8 cellular contexts compared by ENCODE assay signal in genomic region chr2:113965644-113966043, GRCh38.
DNase-seq lines count a peak whose midpoint lies in the region; ATAC-seq, FAIRE-seq and TF ChIP-seq lines count a peak whose summit lies in the region.

No MANE protein-coding gene starts in this region.

- no peak overlapping the region for H3K4me3 Mint-ChIP-seq in neural crest cell

- H3K4me2 ChIP-seq in PC-9 (no peak overlapping the region), H1 (ENCODE audit: insufficient read depth in 1 of 2, low read depth in 2 of 2, low read length in 2 of 2) (no peak overlapping the region)

- no peaks in the 10 kb centered on the region for H3K27me3 ChIP-seq in PC-9 (ENCODE audit: insufficient read depth, low read depth)
- H3K27me3 ChIP-seq in H1 (replicated peaks in 1 of 4; ENCODE audit: control insufficient read depth in 3 of 4, extremely low read depth in 1 of 4, insufficient read depth in 3 of 4, low read length in 3 of 4), result peaks cover 0 to 1% (median 0%) of the 10 kb centered on the region in 4 experiments; a peak in 1 of 7 replicates

- H2AFZ ChIP-seq in PC-9 (no peak overlapping the region), H1 (ENCODE audit: low read length) (no peak overlapping the region)

- H4K20me1 ChIP-seq in PC-9 (ENCODE audit: insufficient read depth) (no peaks in the 10 kb centered on the region), H1 (replicated peaks in 1 of 2; ENCODE audit: control insufficient read depth in 1 of 2, insufficient read depth in 2 of 2, low read length in 2 of 2) (no peaks in the 10 kb centered on the region)

- no peak overlapping the region for H3K18ac ChIP-seq in H1 (ENCODE audit: extremely low read depth, low read length)

- H3K9me3 Mint-ChIP-seq in neural crest cell, result no peaks in the 10 kb centered on the region

- no peak overlapping the region for H3K27ac Mint-ChIP-seq in neural crest cell (ENCODE audit: unreplicated experiment)

- H4K91ac ChIP-seq in H1 (replicated peaks; ENCODE audit: insufficient read length, low read length), result no peak overlapping the region

- no peak overlapping the region for H2BK12ac ChIP-seq in H1 (ENCODE audit: low read depth, low read length)

- intact Hi-C loops in PC-9 (cut with micrococcal nuclease; ENCODE audit: unreplicated experiment), result no loop called here

- POLR2A ChIA-PET in PC-9 (lab: Charles Lee; ENCODE audit: unreplicated experiment), result interaction anchor here (0.5 kb wide), 1 partner anchor 206 kb away, joined by 6 read pairs; no protein-coding TSS in a partner anchor
- POLR2A ChIA-PET in H1 (lab: Charles Lee; ENCODE audit: partially characterized antibody), result no interaction called here

- no peak overlapping the region for H3K4ac ChIP-seq in H1 (replicated peaks; ENCODE audit: insufficient read length, low read depth, low read length)

- 6% methylated on average over 1 of the region's 1 CpG; no CpG with 5 or more reads in 1 of the 2 experiments for WGBS in H1 (ENCODE audit: extremely low coverage in 1 of 2, insufficient coverage in 1 of 2, insufficient read length in 1 of 2, insufficient replicate concordance in 2 of 2, low coverage in 1 of 2, low lambda C conversion rate in 2 of 2, missing lambda C conversion rate in 1 of 2), 2 experiments

- TF ChIP-seq EP300 in H1 (IDR thresholded peaks at IDR 0.05; ENCODE audit: borderline replicate concordance in 1 of 2, low read depth in 2 of 2, low read length in 2 of 2), result no peak

- no peak overlapping the region for H3K14ac ChIP-seq in H1 (ENCODE audit: insufficient read length)

- H3K4me3 ChIP-seq in PC-9 (no peak overlapping the region), H1 (ENCODE audit: extremely low read depth in 1 of 4, insufficient read depth in 2 of 4, low read depth in 3 of 4, low read length in 4 of 4) (no peak overlapping the region)

- H3K4me1 ChIP-seq in PC-9 (replicated peaks; ENCODE audit: insufficient read depth) (peaks cover 21% of the 10 kb centered on the region), H1 (replicated peaks in 1 of 4; ENCODE audit: control insufficient read depth in 3 of 4, insufficient read depth in 4 of 4, low read length in 3 of 4) (no peaks in the 10 kb centered on the region)

- H3K4me1 Mint-ChIP-seq in neural crest cell, result peaks cover 8% of the 10 kb centered on the region

- H2BK20ac ChIP-seq in H1 (ENCODE audit: low read length), result no peak overlapping the region

- H3K23ac ChIP-seq in H1 (ENCODE audit: insufficient read length), result no peak overlapping the region

- no peak overlapping the region for H4K5ac ChIP-seq in H1 (ENCODE audit: insufficient read length, low read depth, low read length)

- no TSS peak for BruUV-seq in PC-9 (replicated peaks; lab: Mats Ljungman, UMichigan)

- H3K36me3 Mint-ChIP-seq in neural crest cell (ENCODE audit: low read depth), result no peaks in the 10 kb centered on the region

- H2BK120ac ChIP-seq in H1 (replicated peaks; ENCODE audit: low read depth, low read length), result no peak overlapping the region

- H3K27me3 Mint-ChIP-seq in neural crest cell (ENCODE audit: low read depth), result no peaks in the 10 kb centered on the region

- H2BK15ac ChIP-seq in H1 (ENCODE audit: low read length), result no peak overlapping the region

- no peaks in the 10 kb centered on the region for H3K36me3 ChIP-seq in PC-9 (ENCODE audit: low read depth)
- no peaks in the 10 kb centered on the region for H3K36me3 ChIP-seq in H1 (ENCODE audit: control insufficient read depth in 2 of 4, insufficient read depth in 4 of 4, low read length in 3 of 4)

- no peak for TF ChIP-seq POLR2A in H1 (IDR thresholded peaks at IDR 0.05; ENCODE audit: control extremely low read depth in 1 of 2, low read depth in 2 of 2, low read length in 2 of 2)

- H3K27ac ChIP-seq in PC-9, result no peak overlapping the region
- no peak overlapping the region for H3K27ac ChIP-seq in H1 (ENCODE audit: low read depth, low read length)

- ATAC-seq in GM19467 (IDR thresholded peaks at IDR 0.05; ENCODE audit: unreplicated experiment) (peak; percentile 70), HG03439 (IDR thresholded peaks at IDR 0.05; ENCODE audit: unreplicated experiment) (peak; percentile 74)

- H2AK5ac ChIP-seq in H1 (ENCODE audit: low read depth, low read length), result no peak overlapping the region

- H4K8ac ChIP-seq in H1 (ENCODE audit: extremely low read depth, insufficient read depth, low read length), result no peak overlapping the region

- peaks cover 20% of the 10 kb centered on the region; the same call in 1 of the 2 replicates for H3F3A ChIP-seq in PC-9 (ENCODE audit: insufficient read depth, low read depth)

- DNase-seq in SIG-M5 treated with dmso at 0.1 percent for 504 hours (lab: John Stamatoyannopoulos, UW; ENCODE audit: unreplicated experiment) (peak; percentile 34), SIG-M5 (lab: John Stamatoyannopoulos, UW) (no peak), PC-9 (no peak), H1 (ENCODE audit: low read depth in 1 of 2, low spot score in 2 of 2) (peak in 1 of 2 experiments; percentile 48), neural crest cell (ENCODE audit: low read depth, low spot score) (peak; percentile 30), HK-2 (ENCODE audit: unreplicated experiment) (no peak)

- H3K9ac ChIP-seq in H1 (replicated peaks in 1 of 4; ENCODE audit: extremely low read depth in 1 of 4, low read depth in 3 of 4, low read length in 3 of 4), result no peak overlapping the region

- peak; percentile 55; the same call in 1 of the 2 replicates for TF ChIP-seq CTCF in PC-9 (conservative IDR thresholded peaks at IDR 0.05)
- TF ChIP-seq CTCF in H1 (IDR thresholded peaks at IDR 0.05; ENCODE audit: control extremely low read depth in 1 of 3, insufficient read depth in 1 of 3, low read depth in 1 of 3, low read length in 3 of 3), result peak; percentile 18 to 79 (median 64)
- TF ChIP-seq CTCF in neural crest cell (conservative IDR thresholded peaks at IDR 0.05), result peak; percentile 67

- H2BK5ac ChIP-seq in H1 (ENCODE audit: low read depth, low read length), result no peak overlapping the region

- FAIRE-seq in H1 (lab: Jason Lieb, UNC), result peak; percentile 97

- no peaks in the 10 kb centered on the region for H3K23me2 ChIP-seq in H1 (ENCODE audit: low read depth, low read length)

- no peak overlapping the region for H3K56ac ChIP-seq in H1 (replicated peaks; ENCODE audit: insufficient read length, low read depth, low read length)

- no peaks in the 10 kb centered on the region for H3K79me1 ChIP-seq in H1 (ENCODE audit: low read depth, low read length)

- CTCF ChIA-PET in PC-9 (lab: Charles Lee), result no interaction called here
- CTCF ChIA-PET in H1 (lab: Charles Lee; ENCODE audit: partially characterized antibody), result interaction anchor here (0.6 to 2.9 kb wide), 23 partner anchors 9 to 586 kb away, joined by 3 to 18 read pairs (median 4); no protein-coding TSS in a partner anchor

- no peaks in the 10 kb centered on the region for H3K9me2 ChIP-seq in PC-9 (ENCODE audit: insufficient read depth)

- H3K9me3 ChIP-seq in PC-9 (ENCODE audit: insufficient read depth, low read depth) (no peaks in the 10 kb centered on the region), H1 (ENCODE audit: insufficient read depth in 2 of 2, low read depth in 1 of 2, low read length in 1 of 2) (no peaks in the 10 kb centered on the region)

- peak; percentile 67 to 80 for TF ChIP-seq RAD21 in H1 (IDR thresholded peaks at IDR 0.05 in 1 of 2, conservative IDR thresholded peaks at IDR 0.05 in 1 of 2; ENCODE audit: low read depth in 2 of 2, low read length in 2 of 2)

- H3K79me2 ChIP-seq in PC-9 (ENCODE audit: low read depth) (no peaks in the 10 kb centered on the region), H1 (ENCODE audit: control insufficient read depth in 1 of 2, insufficient read depth in 2 of 2, low read length in 2 of 2) (no peaks in the 10 kb centered on the region)

TF ChIP-seq in H1, 55 proteins besides CTCF, POLR2A, EP300 and RAD21:
- TF ChIP-seq ATF2 (IDR thresholded peaks at IDR 0.05; ENCODE audit: low read length), result no peak
- TF ChIP-seq TBP (IDR thresholded peaks at IDR 0.05; ENCODE audit: low read depth, low read length), result no peak
- TF ChIP-seq E2F6 (IDR thresholded peaks at IDR 0.05), result no peak
- no peak for TF ChIP-seq CEBPB (IDR thresholded peaks at IDR 0.05; ENCODE audit: low read depth, low read length)
- 0 out of 2 replicates have a peak, but pooled peaks have one; percentile 33 for TF ChIP-seq CREB1 (IDR thresholded peaks at IDR 0.05)
- TF ChIP-seq KDM1A (IDR thresholded peaks at IDR 0.05; ENCODE audit: borderline replicate concordance, low read length), result no peak

Comparison
In these comparisons a context has a peak if more than half of its experiments do, and no peak if none do; other contexts are left out.
1. DNase-seq: peak in SIG-M5 treated with dmso at 0.1 percent for 504 hours (single experiment) and neural crest cell (single experiment); none in SIG-M5 (single experiment), PC-9 (0 of 2) and HK-2 (single experiment).
2. Peak in every context shown above with its lines, with median percentiles within 50 percentile points of each other: CTCF ChIP-seq.